ENCODE assay signal across 10 cellular contexts in the genomic region with DNA sequence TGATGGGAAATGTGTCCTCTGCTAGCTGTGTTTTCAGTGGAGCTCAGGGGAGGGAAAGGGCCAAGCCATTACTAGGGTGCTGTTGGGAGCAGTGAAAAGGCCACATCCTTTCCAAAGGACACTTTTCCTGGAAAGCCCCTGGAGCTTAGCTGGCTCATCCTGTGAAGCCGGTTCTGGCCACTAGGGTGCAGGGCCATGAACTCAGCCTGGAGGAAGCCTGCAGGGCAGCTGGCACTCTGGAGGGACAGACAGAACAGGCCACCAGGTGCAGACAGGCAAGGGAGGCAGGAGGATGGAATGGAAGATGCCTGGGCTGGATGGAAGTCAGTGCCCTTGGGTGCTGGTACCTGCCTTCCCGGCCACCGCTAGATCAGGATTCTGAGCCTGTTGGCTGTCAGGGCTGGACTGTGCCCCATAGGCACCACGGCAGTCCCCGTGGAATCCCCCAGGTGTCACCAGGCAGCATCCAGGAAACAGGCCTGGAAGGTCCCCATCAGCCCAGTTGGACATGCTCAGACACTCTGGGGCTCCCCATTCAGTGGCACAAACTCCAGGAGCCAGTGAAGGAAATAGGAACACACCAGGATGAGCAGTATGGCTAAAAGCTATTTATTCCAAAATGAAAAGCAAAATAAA.
DNase-seq lines count a peak whose midpoint lies in the region; ATAC-seq and TF ChIP-seq lines count a peak whose summit lies in the region.
"Had no signal": no experiment of that assay in that cellular context is flagged by ENCODE, and none has a peak within 500 bp of the region (broad histone marks: within the 10 kb centered on the region; RNA-seq: fewer than 3 reads in every experiment).

No MANE protein-coding gene starts in this region.

- peaks cover 13% of the 10 kb centered on the region for H3K36me3 Mint-ChIP-seq in glutamatergic neuron (ENCODE audit: unreplicated experiment)

- DNase-seq in ACHN (peak; percentile 34), RPMI7951 (ENCODE audit: low read depth) (peak; percentile 18), glutamatergic neuron (peak; percentile 61), NCI-H345 (lab: John Stamatoyannopoulos, UW) (no peak), hippocampal formation (lab: John Stamatoyannopoulos, UW) (no peak), hepatic stellate cell (ENCODE audit: low spot score) (no peak)
- DNase-seq: activated gamma-delta T cell treated with Interleukin-2 at 50 U/mL for 16 hours, NCI-H526 treated with DMSO at 0.1 percent for 48 hours had no signal

- no peak for ATAC-seq in HG03175 (IDR thresholded peaks at IDR 0.05; ENCODE audit: unreplicated experiment)

- no peak overlapping the region for H3K4me3 ChIP-seq in GM12875 (ENCODE audit: low read depth, low read length)

- no peak overlapping the region for H3K4me3 Mint-ChIP-seq in glutamatergic neuron (ENCODE audit: unreplicated experiment)

- H3K27ac Mint-ChIP-seq in glutamatergic neuron (ENCODE audit: unreplicated experiment) = no peak overlapping the region

- peaks cover under 1% of the 10 kb centered on the region for H3K27me3 Mint-ChIP-seq in glutamatergic neuron (ENCODE audit: unreplicated experiment)

- in situ Hi-C loops in ACHN (cut with HindIII; ENCODE audit: low pct_ligation_motif_present, low pct_unique_long_range_greater_than_20kb, low sequenced_read_pairs) = no loop called here

- peaks cover 3% of the 10 kb centered on the region for H3K9me3 Mint-ChIP-seq in glutamatergic neuron (ENCODE audit: unreplicated experiment)

- peak; percentile 47; the same call in 1 of the 2 replicates for TF ChIP-seq CTCF in GM12875 (IDR thresholded peaks at IDR 0.05; ENCODE audit: borderline replicate concordance, insufficient read depth, low read depth, low read length)
- TF ChIP-seq CTCF in glutamatergic neuron (IDR thresholded peaks at IDR 0.05; ENCODE audit: partially characterized antibody, unreplicated experiment) = peak; percentile 36

- H3K4me1 Mint-ChIP-seq in glutamatergic neuron (ENCODE audit: low read depth, unreplicated experiment) = no peaks in the 10 kb centered on the region

Comparison
In these comparisons a context has a peak if more than half of its experiments do, and no peak if none do; other contexts are left out.
1. DNase-seq: peak in ACHN (single experiment), RPMI7951 (single experiment) and glutamatergic neuron (single experiment); none in NCI-H345 (single experiment), hippocampal formation (0 of 2) and hepatic stellate cell (single experiment).